In the genomic region with DNA sequence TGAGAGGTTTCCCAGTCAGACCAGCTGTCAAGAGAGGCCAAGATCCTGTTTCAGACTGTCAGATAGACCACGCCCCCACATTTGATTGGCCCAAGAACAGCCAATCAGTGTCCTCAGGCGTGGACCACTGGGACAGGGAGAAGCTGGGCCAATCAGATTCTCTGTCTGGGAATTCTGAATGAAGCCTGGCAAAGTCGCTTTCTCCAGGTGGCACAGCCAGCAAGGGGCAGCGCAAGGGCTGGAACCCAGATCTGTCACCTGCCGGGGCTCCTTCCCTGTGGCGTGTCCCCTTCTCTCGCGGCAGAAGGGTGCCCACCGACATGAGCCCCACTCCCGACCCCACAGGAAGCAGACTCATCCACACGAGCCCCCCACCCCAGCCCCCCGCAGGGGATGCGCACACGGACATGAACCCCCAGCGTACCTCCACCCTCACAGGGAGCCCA, we compare ENCODE assay signal across 9 cellular contexts. TPM values are rescaled to one million over a fixed set of nuclear protein-coding genes. Genes with fewer than 3 reads are reported as not detected.
DNase-seq lines count a peak whose midpoint lies in the region; ATAC-seq and TF ChIP-seq lines count a peak whose summit lies in the region.
"Had no signal": no experiment of that assay in that cellular context is flagged by ENCODE, and none has a peak within 500 bp of the region (broad histone marks: within the 10 kb centered on the region; RNA-seq: fewer than 3 reads in every experiment).

No MANE protein-coding gene starts in this region.

- H4K20me1 ChIP-seq in GM23338 (replicated peaks; ENCODE audit: insufficient read depth), result no peaks in the 10 kb centered on the region

- H3K36me3 Mint-ChIP-seq in GM23338 (ENCODE audit: low read depth) (no peaks in the 10 kb centered on the region; the same call in 2 of the 3 replicates), MCF 10A (ENCODE audit: insufficient read depth, unreplicated experiment) (no peaks in the 10 kb centered on the region)
- H3K36me3 Mint-ChIP-seq in effector memory CD8-positive, alpha-beta T cell (ENCODE audit: insufficient read depth), result peaks cover 3% of the 10 kb centered on the region
- H3K36me3 Mint-ChIP-seq: activated naive CD8-positive, alpha-beta T cell had no signal

- H3K4me3 Mint-ChIP-seq in GM23338, result no peak overlapping the region
- H3K4me3 Mint-ChIP-seq in MCF 10A (ENCODE audit: unreplicated experiment), result no peak overlapping the region
- H3K4me3 Mint-ChIP-seq in effector memory CD8-positive, alpha-beta T cell, result no peak overlapping the region
- H3K4me3 Mint-ChIP-seq: activated naive CD8-positive, alpha-beta T cell had no signal

- no peak overlapping the region for H3K27ac ChIP-seq in GM23338 (ENCODE audit: low read depth)

- POLR2A ChIA-PET in MCF 10A (lab: Yijun Ruan, JAX), result interaction anchor here (0.6 kb wide), 1 partner anchor 20 kb away, joined by 3 read pairs; no protein-coding TSS in a partner anchor

- H3K9me2 ChIP-seq in GM23338 (ENCODE audit: insufficient read depth), result no peaks in the 10 kb centered on the region

- DNase-seq in GM23338 (ENCODE audit: low spot score) (peak; percentile 83), NCI-H2107 treated with DMSO at 0.1 percent for 48 hours (lab: John Stamatoyannopoulos, UW; ENCODE audit: unreplicated experiment) (peak; percentile 86), MCF 10A (ENCODE audit: unreplicated experiment) (peak; percentile 59), omental fat pad (ENCODE audit: low spot score) (peak; percentile 6)
- no peak for DNase-seq in effector memory CD8-positive, alpha-beta T cell
- no peak for DNase-seq in stimulated activated CD4-positive, alpha-beta T cell treated with anti-CD3 and anti-CD28 coated beads, Interleukin-12 subunit alpha, Interleukin-12 subunit beta, amount 100 ng/mL, for 4 hours

- CTCF ChIA-PET in MCF 10A (lab: Yijun Ruan, JAX), result no interaction called here

- intact Hi-C loops in MCF 10A (cut with micrococcal nuclease), result no loop called here

- H3K4me2 ChIP-seq in GM23338, result no peak overlapping the region

- H3K79me2 ChIP-seq in GM23338 (replicated peaks; ENCODE audit: insufficient read depth), result no peaks in the 10 kb centered on the region

- TF ChIP-seq CTCF in GM23338 (conservative IDR thresholded peaks at IDR 0.05; ENCODE audit: low read depth in 2 of 2) (no peak), MCF 10A (IDR thresholded peaks at IDR 0.05; ENCODE audit: unreplicated experiment) (no peak), omental fat pad (IDR thresholded peaks at IDR 0.05) (no peak)

- H3K9me3 Mint-ChIP-seq in GM23338 (no peaks in the 10 kb centered on the region; the same call in 2 of the 3 replicates), MCF 10A (ENCODE audit: unreplicated experiment) (no peaks in the 10 kb centered on the region)
- H3K9me3 Mint-ChIP-seq in effector memory CD8-positive, alpha-beta T cell, result no peaks in the 10 kb centered on the region

- peaks cover 10% of the 10 kb centered on the region for H3K4me1 ChIP-seq in GM23338 (ENCODE audit: insufficient read depth)

- no peak overlapping the region for H3K27ac Mint-ChIP-seq in GM23338
- H3K27ac Mint-ChIP-seq in MCF 10A (ENCODE audit: low read depth, unreplicated experiment), result no peak overlapping the region
- no peak overlapping the region for H3K27ac Mint-ChIP-seq in effector memory CD8-positive, alpha-beta T cell
- H3K27ac Mint-ChIP-seq: activated naive CD8-positive, alpha-beta T cell had no signal

- H3K27me3 ChIP-seq in GM23338 (ENCODE audit: insufficient read depth), result no peaks in the 10 kb centered on the region

- no peaks in the 10 kb centered on the region for H3K36me3 ChIP-seq in GM23338 (ENCODE audit: insufficient read depth)

- peak; percentile 71 for ATAC-seq in GM23338
- no peak for ATAC-seq in omental fat pad (ENCODE audit: low FRiP score)
- no peak for ATAC-seq in HG02759 (IDR thresholded peaks at IDR 0.05; ENCODE audit: unreplicated experiment)
- no peak for ATAC-seq in effector memory CD8-positive, alpha-beta T cell (replicated peaks)
- ATAC-seq in GM18873 (IDR thresholded peaks at IDR 0.05; ENCODE audit: low FRiP score, unreplicated experiment), result no peak

- H2AFZ ChIP-seq in GM23338, result no peak overlapping the region

- BruUV-seq in MCF 10A (replicated peaks; lab: Mats Ljungman, UMichigan), result no TSS peak

- H3K4me1 Mint-ChIP-seq in GM23338 (peaks cover 22% of the 10 kb centered on the region), MCF 10A (ENCODE audit: insufficient read depth, unreplicated experiment) (no peaks in the 10 kb centered on the region)
- H3K4me1 Mint-ChIP-seq in effector memory CD8-positive, alpha-beta T cell (ENCODE audit: low read depth in 2 of 2), result peaks cover 0 to 1% of the 10 kb centered on the region in 2 donors

- no peak overlapping the region for H3K4me3 ChIP-seq in GM23338

- H3K27me3 Mint-ChIP-seq in GM23338 (ENCODE audit: insufficient read depth, low read depth, poor library complexity), result peaks cover 10% of the 10 kb centered on the region
- peaks cover 38% of the 10 kb centered on the region for H3K27me3 Mint-ChIP-seq in MCF 10A (ENCODE audit: insufficient read depth, unreplicated experiment)
- H3K27me3 Mint-ChIP-seq in effector memory CD8-positive, alpha-beta T cell, result peaks cover under 1 to 3% of the 10 kb centered on the region in 2 donors
- H3K27me3 Mint-ChIP-seq: activated naive CD8-positive, alpha-beta T cell had no signal

- no peaks in the 10 kb centered on the region for H3F3A ChIP-seq in GM23338 (replicated peaks; ENCODE audit: low read depth)

TF ChIP-seq in GM23338, 12 proteins besides CTCF, POLR2A, EP300 and RAD21:
- TF ChIP-seq STAT1 (IDR thresholded peaks at IDR 0.05; ENCODE audit: unreplicated experiment) (no peak), ZNF331 (CRISPR knock-in tag; IDR thresholded peaks at IDR 0.05; ENCODE audit: low read depth) (no peak), NANOG (IDR thresholded peaks at IDR 0.05; ENCODE audit: borderline replicate concordance) (no peak), JUNB (IDR thresholded peaks at IDR 0.05; ENCODE audit: unreplicated experiment) (no peak)

RNA-seq across cellular contexts. Expression of a gene that starts 6.3 kb away (rescaled TPM):
- total RNA-seq in GM23338 (2014; rRNA removed; shearing (Covaris generic)), result 9.8 and 10.4 TPM in 2 replicates
- polyA plus RNA-seq in GM23338 (2016; fragmentation: Nextera tagmentation; extraction: Ambion mirVana), result 2.6 and 2.8 TPM in 2 replicates
- not detected in 2 replicates for total RNA-seq in MCF 10A (2022)
- 1 to 10 TPM in 3 of 4 donors, under 1 TPM in 1; 0.56 to 6.9 (median 1.8) TPM for total RNA-seq in omental fat pad

Comparison
In these comparisons a context has a peak if more than half of its experiments do, and no peak if none do; other contexts are left out.
1. DNase-seq: peak in GM23338 (single experiment), NCI-H2107 treated with DMSO at 0.1 percent for 48 hours (single experiment), MCF 10A (single experiment) and omental fat pad (single experiment); none in effector memory CD8-positive, alpha-beta T cell (0 of 3) and stimulated activated CD4-positive, alpha-beta T cell treated with anti-CD3 and anti-CD28 coated beads, Interleukin-12 subunit alpha, Interleukin-12 subunit beta, amount 100 ng/mL, for 4 hours (single experiment).